In the genomic region with DNA sequence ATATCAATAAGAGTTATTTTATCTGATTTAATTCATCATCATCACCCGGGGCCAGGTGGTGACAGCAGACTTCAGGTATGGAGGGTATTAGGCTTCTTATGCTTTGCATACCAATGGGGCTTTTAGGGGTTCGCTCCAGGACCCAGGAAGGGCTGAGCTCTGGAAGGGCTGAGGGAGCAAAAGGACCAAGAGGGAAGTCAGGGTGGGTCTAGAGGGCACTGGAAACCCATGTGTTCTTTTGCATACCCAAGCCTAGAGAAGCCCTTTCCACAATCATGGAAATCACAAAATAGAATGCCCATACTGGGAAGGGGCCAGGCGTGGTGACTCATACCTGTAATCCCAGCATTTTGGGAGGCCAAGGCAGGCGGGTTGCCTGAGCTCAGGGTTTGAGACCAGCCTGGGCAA, we compare ENCODE assay signal across 12 cellular contexts. TPM values are rescaled to one million over a fixed set of nuclear protein-coding genes. Genes with fewer than 3 reads are reported as not detected.
A peak's percentile ranks its signal among the peaks of the same experiment; 100 is the strongest.
DNase-seq lines count a peak whose midpoint lies in the region; FAIRE-seq lines count a peak whose summit lies in the region.
"Had no signal": no experiment of that assay in that cellular context is flagged by ENCODE, and none has a peak within 500 bp of the region (broad histone marks: within the 10 kb centered on the region; RNA-seq: fewer than 3 reads in every experiment).

No MANE protein-coding gene starts in this region.

- FAIRE-seq in G401.6 (lab: Jason Lieb, UNC) = peak; percentile 93

- H3K36me3 ChIP-seq in adipocyte (ENCODE audit: control insufficient read depth, insufficient read depth, low read length, severe bottlenecking) = no peaks in the 10 kb centered on the region
- H3K36me3 ChIP-seq in iPS-15b (ENCODE audit: control insufficient read depth, insufficient read depth, low read length) = no peaks in the 10 kb centered on the region
- no peaks in the 10 kb centered on the region for H3K36me3 ChIP-seq in skeletal muscle tissue (ENCODE audit: control insufficient read depth in 3 of 3, insufficient read depth in 3 of 3, low read length in 3 of 3)
- no peaks in the 10 kb centered on the region for H3K36me3 ChIP-seq in effector memory CD4-positive, alpha-beta T cell (ENCODE audit: control insufficient read depth, insufficient read depth, low read length)
- H3K36me3 ChIP-seq: BLaER1 had no signal

- H3K27me3 ChIP-seq in adipocyte (replicated peaks; ENCODE audit: control insufficient read depth, insufficient read depth, low read length) (no peaks in the 10 kb centered on the region), iPS-15b (ENCODE audit: control insufficient read depth, insufficient read depth, low read length) (no peaks in the 10 kb centered on the region), skeletal muscle tissue (ENCODE audit: control insufficient read depth in 3 of 3, insufficient read depth in 3 of 3, low read length in 3 of 3) (no peaks in the 10 kb centered on the region)
- H3K27me3 ChIP-seq in effector memory CD4-positive, alpha-beta T cell (replicated peaks; ENCODE audit: control insufficient read depth, insufficient read depth, low read length, poor library complexity, severe bottlenecking) = no peaks in the 10 kb centered on the region
- H3K27me3 ChIP-seq: BLaER1 had no signal

- in situ Hi-C loops in KBM-7 (cut with MboI; ENCODE audit: low pct_unique_long_range_greater_than_20kb, low sequenced_read_pairs) = no loop called here

- no peaks in the 10 kb centered on the region for H3K9me3 ChIP-seq in adipocyte (ENCODE audit: control insufficient read depth, low read length)
- H3K9me3 ChIP-seq in iPS-15b (ENCODE audit: control insufficient read depth, insufficient read depth, low read length) = no peaks in the 10 kb centered on the region
- no peaks in the 10 kb centered on the region for H3K9me3 ChIP-seq in skeletal muscle tissue (ENCODE audit: control insufficient read depth in 3 of 3, low read length in 3 of 3)
- H3K9me3 ChIP-seq in effector memory CD4-positive, alpha-beta T cell (ENCODE audit: control insufficient read depth, low read length) = no peaks in the 10 kb centered on the region
- H3K9me3 ChIP-seq: BLaER1 had no signal

- H3K4me1 ChIP-seq in adipocyte (ENCODE audit: control insufficient read depth, insufficient read depth, low read length) = peaks cover 29% of the 10 kb centered on the region
- peaks cover 32% of the 10 kb centered on the region for H3K4me1 ChIP-seq in iPS-15b (ENCODE audit: control insufficient read depth, insufficient read depth, low read length)
- H3K4me1 ChIP-seq in skeletal muscle tissue (ENCODE audit: control insufficient read depth in 3 of 3, insufficient read depth in 3 of 3, low read length in 3 of 3) = peaks cover 9 to 23% (median 18%) of the 10 kb centered on the region in 3 donors
- no peaks in the 10 kb centered on the region for H3K4me1 ChIP-seq in effector memory CD4-positive, alpha-beta T cell (ENCODE audit: control insufficient read depth, insufficient read depth, low read length, poor library complexity, severe bottlenecking)

- DNase-seq in adipocyte (ENCODE audit: low read depth) (no peak), KBM-7 (no peak), kidney glomerular epithelial cell (lab: John Stamatoyannopoulos, UW) (no peak)
- no peak for DNase-seq in stimulated activated CD4-positive, alpha-beta T cell treated with anti-CD3 and anti-CD28 coated beads, Interleukin-4, amount 100 ng/mL, for 1 hour
- DNase-seq in effector memory CD4-positive, alpha-beta T cell = no peak
- DNase-seq: activated CD4-positive, alpha-beta memory T cell treated with anti-CD3 and anti-CD28 coated beads, Interleukin-2, amount 10 ng/mL, durations not matched to agents 7 days and 5 days; activated naive CD8-positive, alpha-beta T cell treated with anti-CD3 and anti-CD28 coated beads, Interleukin-2, amount 10 ng/mL, durations not matched to agents 7 days and 5 days; NCI-H524 treated with DMSO at 0.1 percent for 48 hours had no signal

- H3K9ac ChIP-seq in adipocyte (ENCODE audit: low read length) = peak overlapping the region; percentile 86
- peak overlapping the region; percentile 61 for H3K9ac ChIP-seq in iPS-15b (ENCODE audit: low read depth, low read length)
- no peak overlapping the region for H3K9ac ChIP-seq in skeletal muscle tissue (ENCODE audit: low read depth in 1 of 3, low read length in 3 of 3)
- H3K9ac ChIP-seq: BLaER1 had no signal

- H3K27ac ChIP-seq in skeletal muscle tissue (ENCODE audit: low read depth, low read length) = peak overlapping the region; percentile 85
- no peak overlapping the region for H3K27ac ChIP-seq in effector memory CD4-positive, alpha-beta T cell (ENCODE audit: insufficient read depth, low read length, poor library complexity, severe bottlenecking)
- H3K27ac ChIP-seq: BLaER1 had no signal

- H3K4me3 ChIP-seq in adipocyte (ENCODE audit: low read length) (peak overlapping the region; percentile 55), iPS-15b (ENCODE audit: low read depth, low read length) (no peak overlapping the region), skeletal muscle tissue (ENCODE audit: low read length in 3 of 3) (no peak overlapping the region)
- H3K4me3 ChIP-seq in effector memory CD4-positive, alpha-beta T cell (ENCODE audit: insufficient read depth, low read depth, low read length, poor library complexity, severe bottlenecking) = no peak overlapping the region
- H3K4me3 ChIP-seq: BLaER1 had no signal

RNA-seq across cellular contexts. Expression of a gene that starts 30.9 kb away (rescaled TPM):
- total RNA-seq in skeletal muscle tissue = 83.0 TPM

RNA-seq across cellular contexts. Expression of a gene that starts 56.1 kb away (rescaled TPM):
- total RNA-seq in skeletal muscle tissue = 21.4 TPM

Comparison
In these comparisons a context has a peak if more than half of its experiments do, and no peak if none do; other contexts are left out.
1. H3K9ac ChIP-seq: peak in adipocyte (single experiment) and iPS-15b (single experiment); none in skeletal muscle tissue (0 of 3).